ENCODE assay signal across 2 cellular contexts in genomic region chr16:66508261-66508913, GRCh38.
TF ChIP-seq lines count a peak whose summit lies in the region.

No MANE protein-coding gene starts in this region.

TF ChIP-seq in liver, 16 proteins besides CTCF, POLR2A, EP300 and RAD21:
- TF ChIP-seq JUND (IDR thresholded peaks at IDR 0.05) (no peak), NR2F2 (IDR thresholded peaks at IDR 0.05) (no peak), SP1 (IDR thresholded peaks at IDR 0.05) (no peak), TAF1 (conservative IDR thresholded peaks at IDR 0.05) (no peak), HNF4G (IDR thresholded peaks at IDR 0.05) (no peak)

TF ChIP-seq in HepG2, 621 proteins besides CTCF, POLR2A, EP300 and RAD21:
- TF ChIP-seq ZNF235 (CRISPR knock-in tag; IDR thresholded peaks at IDR 0.05; ENCODE audit: borderline replicate concordance) (no peak), ZNF281 (CRISPR knock-in tag; IDR thresholded peaks at IDR 0.05; ENCODE audit: borderline replicate concordance) (no peak), DMTF1 (CRISPR knock-in tag; IDR thresholded peaks at IDR 0.05) (no peak), ZSCAN29 (CRISPR knock-in tag; conservative IDR thresholded peaks at IDR 0.05) (no peak), SP4 (CRISPR knock-in tag; IDR thresholded peaks at IDR 0.05) (no peak), JDP2 (CRISPR knock-in tag; IDR thresholded peaks at IDR 0.05; ENCODE audit: borderline replicate concordance) (no peak), ATF7-NPFF (CRISPR knock-in tag; IDR thresholded peaks at IDR 0.05; ENCODE audit: low read depth) (no peak)
